ENCODE assay signal across 8 cellular contexts in genomic region chr19:17248011-17248776, GRCh38. TPM values are rescaled to one million over a fixed set of nuclear protein-coding genes. Genes with fewer than 3 reads are reported as not detected.
DNase-seq lines count a peak whose midpoint lies in the region; ATAC-seq and TF ChIP-seq lines count a peak whose summit lies in the region.
"Had no signal": no experiment of that assay in that cellular context is flagged by ENCODE, and none has a peak within 500 bp of the region (broad histone marks: within the 10 kb centered on the region; RNA-seq: fewer than 3 reads in every experiment).

No MANE protein-coding gene starts in this region.

- H3K9me3 Mint-ChIP-seq in endothelial cell (ENCODE audit: unreplicated experiment), result no peaks in the 10 kb centered on the region

- peaks cover 21% of the 10 kb centered on the region for H3K27me3 Mint-ChIP-seq in endothelial cell (ENCODE audit: unreplicated experiment)

- no peaks in the 10 kb centered on the region for H3K9me3 ChIP-seq in subcutaneous abdominal adipose tissue (ENCODE audit: control insufficient read depth in 5 of 5, low read length in 5 of 5)
- no peaks in the 10 kb centered on the region for H3K9me3 ChIP-seq in left ventricle myocardium inferior (replicated peaks)

- peaks cover 0 to 13% (median 5%) of the 10 kb centered on the region in 5 donors for H3K36me3 ChIP-seq in subcutaneous abdominal adipose tissue (ENCODE audit: control insufficient read depth in 5 of 5, insufficient read depth in 5 of 5, low read length in 5 of 5)
- peaks cover 6% of the 10 kb centered on the region for H3K36me3 ChIP-seq in left ventricle myocardium inferior

- H3K27ac Mint-ChIP-seq in endothelial cell (ENCODE audit: unreplicated experiment), result no peak overlapping the region
- H3K27ac Mint-ChIP-seq: activated CD8-positive, alpha-beta memory T cell treated with anti-CD3 and anti-CD28 coated beads, Interleukin-2, amount 10 ng/mL, durations not matched to agents 7 days and 5 days had no signal

- no peak overlapping the region for H3K4me3 ChIP-seq in subcutaneous abdominal adipose tissue (ENCODE audit: low read depth in 1 of 5, low read length in 5 of 5)
- H3K4me3 ChIP-seq in left ventricle myocardium inferior, result no peak overlapping the region

- no peaks in the 10 kb centered on the region for H3K36me3 Mint-ChIP-seq in endothelial cell (ENCODE audit: low read depth, unreplicated experiment)
- H3K36me3 Mint-ChIP-seq: activated CD8-positive, alpha-beta memory T cell treated with anti-CD3 and anti-CD28 coated beads, Interleukin-2, amount 10 ng/mL, durations not matched to agents 7 days and 5 days had no signal

- no peaks in the 10 kb centered on the region for H3K27me3 ChIP-seq in subcutaneous abdominal adipose tissue (ENCODE audit: control insufficient read depth in 5 of 5, insufficient read depth in 4 of 5, low read length in 5 of 5)
- no peaks in the 10 kb centered on the region for H3K27me3 ChIP-seq in left ventricle myocardium inferior (ENCODE audit: low read depth)

- no peak for TF ChIP-seq CTCF in endothelial cell (IDR thresholded peaks at IDR 0.05; ENCODE audit: unreplicated experiment)
- TF ChIP-seq CTCF in left ventricle myocardium inferior (IDR thresholded peaks at IDR 0.05; ENCODE audit: borderline replicate concordance), result no peak

- H3K9ac ChIP-seq in subcutaneous abdominal adipose tissue (ENCODE audit: low read length in 5 of 5), result peak overlapping the region in 1 of 5 donors; percentile 48

- H3K4me1 Mint-ChIP-seq in endothelial cell (ENCODE audit: unreplicated experiment), result peaks cover 18% of the 10 kb centered on the region

- H3K4me1 ChIP-seq in subcutaneous abdominal adipose tissue (ENCODE audit: control insufficient read depth in 5 of 5, insufficient read depth in 5 of 5, low read length in 5 of 5), result peaks cover 5 to 39% (median 33%) of the 10 kb centered on the region in 5 donors
- H3K4me1 ChIP-seq in left ventricle myocardium inferior, result peaks cover 31% of the 10 kb centered on the region

- H3K4me3 Mint-ChIP-seq in endothelial cell (ENCODE audit: unreplicated experiment), result peak overlapping the region; percentile 73
- H3K4me3 Mint-ChIP-seq: activated CD8-positive, alpha-beta memory T cell treated with anti-CD3 and anti-CD28 coated beads, Interleukin-2, amount 10 ng/mL, durations not matched to agents 7 days and 5 days had no signal

- DNase-seq in NCI-H748 (lab: John Stamatoyannopoulos, UW; ENCODE audit: unreplicated experiment), result peak; percentile 19
- DNase-seq in NCI-H748 treated with DMSO at 0.1 percent for 48 hours (lab: John Stamatoyannopoulos, UW), result no peak
- no peak for DNase-seq in endothelial cell (ENCODE audit: low spot score)
- DNase-seq in left ventricle myocardium inferior, result no peak
- DNase-seq: activated CD8-positive, alpha-beta memory T cell treated with anti-CD3 and anti-CD28 coated beads, Interleukin-2, amount 10 ng/mL, durations not matched to agents 7 days and 5 days; cerebellar nuclear complex had no signal

- intact Hi-C loops in left ventricle myocardium inferior (cut with micrococcal nuclease), result no loop called here

- H3K27ac ChIP-seq in subcutaneous abdominal adipose tissue (ENCODE audit: low read depth, low read length) (peak overlapping the region; percentile 30), left ventricle myocardium inferior (replicated peaks) (no peak overlapping the region)

- no peak for ATAC-seq in GM18517 (IDR thresholded peaks at IDR 0.05; ENCODE audit: unreplicated experiment)
- ATAC-seq: activated CD8-positive, alpha-beta memory T cell treated with anti-CD3 and anti-CD28 coated beads, Interleukin-2, amount 10 ng/mL, durations not matched to agents 7 days and 5 days had no signal

RNA-seq across cellular contexts. Expression of gene NR2F6, which starts 2.5 kb away (rescaled TPM):
- 69.9 TPM for total RNA-seq in endothelial cell (ENCODE audit: unreplicated experiment)
- 60.1 TPM for total RNA-seq in left ventricle myocardium inferior

RNA-seq across cellular contexts. Expression of gene USHBP1, which starts 16.4 kb away (rescaled TPM):
- total RNA-seq in endothelial cell (ENCODE audit: unreplicated experiment), result 54.2 TPM
- total RNA-seq in left ventricle myocardium inferior, result 7.0 TPM
- total RNA-seq: activated CD8-positive, alpha-beta memory T cell treated with anti-CD3 and anti-CD28 coated beads, Interleukin-2, amount 10 ng/mL, durations not matched to agents 7 days and 5 days had no signal

RNA-seq across cellular contexts. Expression of gene BABAM1, which starts 19.0 kb away (rescaled TPM):
- 136 TPM for total RNA-seq in endothelial cell (ENCODE audit: unreplicated experiment)
- 72.7 TPM for total RNA-seq in left ventricle myocardium inferior

RNA-seq across cellular contexts. Expression of gene OCEL1, which starts 22.2 kb away (rescaled TPM):
- total RNA-seq in endothelial cell (ENCODE audit: unreplicated experiment) (16.5 TPM), left ventricle myocardium inferior (21.2 TPM)

RNA-seq across cellular contexts. Expression of gene USE1, which starts 33.0 kb away (rescaled TPM):
- total RNA-seq in endothelial cell (ENCODE audit: unreplicated experiment), result 13.0 TPM
- total RNA-seq in left ventricle myocardium inferior, result 27.5 TPM
